ENCODE assay signal across 9 cellular contexts in the genomic region with DNA sequence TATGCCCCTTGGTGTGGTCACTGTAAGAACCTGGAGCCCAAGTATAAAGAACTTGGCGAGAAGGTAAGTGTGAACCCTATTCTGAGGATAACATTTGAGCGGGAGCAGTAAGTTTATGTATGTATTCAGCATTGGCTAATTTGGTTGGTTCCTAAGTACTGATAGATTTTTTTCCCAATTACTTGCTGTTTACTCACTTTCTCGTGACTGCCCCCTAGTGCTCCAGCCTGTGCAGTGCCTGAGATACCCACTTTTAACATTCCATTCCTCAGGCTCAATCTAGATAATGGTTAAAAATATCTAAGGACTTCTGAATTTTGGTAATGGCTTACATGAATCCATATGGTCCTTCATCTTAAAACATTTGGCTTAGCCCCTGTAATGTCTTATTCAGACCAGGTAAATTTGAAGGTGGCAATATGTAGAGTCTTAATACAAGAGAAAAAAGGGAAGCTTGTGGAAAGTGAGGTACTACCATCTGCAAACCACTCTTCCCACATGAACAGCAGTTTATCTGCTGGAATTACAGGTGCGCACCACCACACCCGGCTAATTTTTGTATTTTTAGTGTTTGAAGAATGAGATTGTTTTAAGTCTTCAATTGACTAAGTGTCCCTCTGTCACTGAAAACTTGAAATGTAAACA. TPM values are rescaled to one million over a fixed set of nuclear protein-coding genes. Genes with fewer than 3 reads are reported as not detected.
A peak's percentile ranks its signal among the peaks of the same experiment; 100 is the strongest.
DNase-seq lines count a peak whose midpoint lies in the region; ATAC-seq and TF ChIP-seq lines count a peak whose summit lies in the region.
"Had no signal": no experiment of that assay in that cellular context is flagged by ENCODE, and none has a peak within 500 bp of the region (broad histone marks: within the 10 kb centered on the region; RNA-seq: fewer than 3 reads in every experiment).

No MANE protein-coding gene starts in this region.

- peak; percentile 87 for TF ChIP-seq CTCF in HFF-Myc (IDR thresholded peaks at IDR 0.05; ENCODE audit: low read depth, low read length, missing control alignments)
- peak; percentile 99 for TF ChIP-seq CTCF in RWPE2 (IDR thresholded peaks at IDR 0.05; ENCODE audit: poor library complexity, severe bottlenecking)
- peak; percentile 95 for TF ChIP-seq CTCF in cardiac muscle cell (IDR thresholded peaks at IDR 0.05; ENCODE audit: low read depth, low read length)
- TF ChIP-seq CTCF in retinal pigment epithelial cell (conservative IDR thresholded peaks at IDR 0.05; ENCODE audit: low read depth, low read length), result peak; percentile 97

- H3K9me3 Mint-ChIP-seq in CD4-positive, alpha-beta memory T cell, result no peaks in the 10 kb centered on the region
- no peaks in the 10 kb centered on the region for H3K9me3 Mint-ChIP-seq in activated naive CD4-positive, alpha-beta T cell treated with anti-CD3 and anti-CD28 coated beads for 36 hours
- H3K9me3 Mint-ChIP-seq: IgD-negative memory B cell had no signal

- no peaks in the 10 kb centered on the region for H3K27me3 Mint-ChIP-seq in CD4-positive, alpha-beta memory T cell
- no peaks in the 10 kb centered on the region for H3K27me3 Mint-ChIP-seq in activated naive CD4-positive, alpha-beta T cell treated with anti-CD3 and anti-CD28 coated beads for 36 hours (ENCODE audit: low read depth)
- H3K27me3 Mint-ChIP-seq: IgD-negative memory B cell had no signal

- peak; percentile 50 to 59 (median 55) for DNase-seq in CD4-positive, alpha-beta memory T cell
- DNase-seq in HFF-Myc (ENCODE audit: extremely low read depth, low read depth) (peak; percentile 35), RWPE2 (ENCODE audit: low spot score) (no peak), cardiac muscle cell (ENCODE audit: low read depth in 1 of 2, low spot score in 1 of 2) (peak; percentile 69 to 77), retinal pigment epithelial cell (ENCODE audit: low read depth) (no peak), NCI-H187 (lab: John Stamatoyannopoulos, UW) (no peak)
- DNase-seq in activated naive CD4-positive, alpha-beta T cell treated with anti-CD3 and anti-CD28 coated beads for 36 hours, result peak; percentile 79

- H3K4me3 ChIP-seq in CD4-positive, alpha-beta memory T cell (ENCODE audit: low read length in 2 of 2), result no peak overlapping the region
- H3K4me3 ChIP-seq in HFF-Myc (replicated peaks; ENCODE audit: low read depth, low read length), result no peak overlapping the region
- no peak overlapping the region for H3K4me3 ChIP-seq in RWPE2 (ENCODE audit: severe bottlenecking)
- no peak overlapping the region for H3K4me3 ChIP-seq in cardiac muscle cell
- H3K4me3 ChIP-seq in retinal pigment epithelial cell (ENCODE audit: low read length), result no peak overlapping the region

- intact Hi-C loops in CD4-positive, alpha-beta memory T cell (cut with micrococcal nuclease), result loop anchor here (1.0 to 2.0 kb wide), 2 partner anchors 8 to 23 kb away; partner anchors contain the start of gene PDIA3
- intact Hi-C loops in activated naive CD4-positive, alpha-beta T cell treated with anti-CD3 and anti-CD28 coated beads for 36 hours (cut with micrococcal nuclease), result loop anchor here (1.0 to 2.0 kb wide), 2 partner anchors 8 to 17 kb away; no protein-coding TSS in a partner anchor

- POLR2A ChIA-PET in CD4-positive, alpha-beta memory T cell (lab: Charles Lee; ENCODE audit: partially characterized antibody), result interaction anchor here (0.9 to 1.7 kb wide), 3 partner anchors 14 to 31 kb away, joined by 3 to 9 read pairs (median 3); partner anchors contain the start of genes HYPK and SERINC4

- ATAC-seq in RWPE2 (ENCODE audit: low read depth) (peak; percentile 65), GM21737 (IDR thresholded peaks at IDR 0.05; ENCODE audit: unreplicated experiment) (no peak)

- no peaks in the 10 kb centered on the region for H3K27me3 ChIP-seq in CD4-positive, alpha-beta memory T cell (ENCODE audit: insufficient read depth, low read length)
- H3K27me3 ChIP-seq in RWPE2 (ENCODE audit: insufficient read depth, poor library complexity, severe bottlenecking) (no peaks in the 10 kb centered on the region), cardiac muscle cell (no peaks in the 10 kb centered on the region)

- CTCF ChIA-PET in CD4-positive, alpha-beta memory T cell (lab: Charles Lee; ENCODE audit: partially characterized antibody), result interaction anchor here (0.6 to 2.2 kb wide), 11 partner anchors 7 to 985 kb away, joined by 3 to 15 read pairs (median 5); partner anchors contain the start of genes ELL3, HYPK, SERF2 and SERINC4
- CTCF ChIA-PET in activated naive CD4-positive, alpha-beta T cell treated with anti-CD3 and anti-CD28 coated beads for 36 hours (lab: Charles Lee), result interaction anchor here (0.6 to 1.8 kb wide), 9 partner anchors 11 to 150 kb away, joined by 3 to 6 read pairs (median 3); partner anchors contain the start of gene MFAP1

- H3K4me1 Mint-ChIP-seq in CD4-positive, alpha-beta memory T cell, result peaks cover 0 to 7% (median 2%) of the 10 kb centered on the region in 4 donors
- H3K4me1 Mint-ChIP-seq in activated naive CD4-positive, alpha-beta T cell treated with anti-CD3 and anti-CD28 coated beads for 36 hours (ENCODE audit: low read depth), result no peaks in the 10 kb centered on the region

- no peak overlapping the region for H3K4me3 Mint-ChIP-seq in CD4-positive, alpha-beta memory T cell
- H3K4me3 Mint-ChIP-seq in activated naive CD4-positive, alpha-beta T cell treated with anti-CD3 and anti-CD28 coated beads for 36 hours, result no peak overlapping the region
- H3K4me3 Mint-ChIP-seq: IgD-negative memory B cell had no signal

- peaks cover 72% of the 10 kb centered on the region for H3K36me3 ChIP-seq in CD4-positive, alpha-beta memory T cell (ENCODE audit: insufficient read depth, low read length)
- H3K36me3 ChIP-seq in RWPE2 (ENCODE audit: low read depth), result peaks cover 92% of the 10 kb centered on the region
- peaks cover 80% of the 10 kb centered on the region for H3K36me3 ChIP-seq in cardiac muscle cell

- H3K27ac Mint-ChIP-seq in CD4-positive, alpha-beta memory T cell, result peak overlapping the region in 6 of 7 donors; percentile 6 to 79 (median 60)
- H3K27ac Mint-ChIP-seq in activated naive CD4-positive, alpha-beta T cell treated with anti-CD3 and anti-CD28 coated beads for 36 hours, result peak overlapping the region; percentile 59

- peaks cover 38 to 82% of the 10 kb centered on the region in 2 donors for H3K36me3 Mint-ChIP-seq in CD4-positive, alpha-beta memory T cell
- peaks cover 47% of the 10 kb centered on the region for H3K36me3 Mint-ChIP-seq in activated naive CD4-positive, alpha-beta T cell treated with anti-CD3 and anti-CD28 coated beads for 36 hours (ENCODE audit: low read depth)

- H3K4me1 ChIP-seq in CD4-positive, alpha-beta memory T cell (ENCODE audit: insufficient read depth, low read length), result no peaks in the 10 kb centered on the region
- H3K4me1 ChIP-seq in RWPE2 (ENCODE audit: insufficient read depth, poor library complexity, severe bottlenecking) (no peaks in the 10 kb centered on the region), cardiac muscle cell (ENCODE audit: low read depth) (peaks cover 6% of the 10 kb centered on the region)

- no peaks in the 10 kb centered on the region for H3K9me3 ChIP-seq in CD4-positive, alpha-beta memory T cell (ENCODE audit: control insufficient read depth in 1 of 2, low read length in 2 of 2)
- H3K9me3 ChIP-seq in RWPE2 (ENCODE audit: severe bottlenecking) (no peaks in the 10 kb centered on the region), cardiac muscle cell (ENCODE audit: low read depth) (no peaks in the 10 kb centered on the region)

- no peak overlapping the region for H3K27ac ChIP-seq in CD4-positive, alpha-beta memory T cell (ENCODE audit: low read depth, low read length)
- no peak overlapping the region for H3K27ac ChIP-seq in RWPE2 (ENCODE audit: poor library complexity, severe bottlenecking)
- H3K27ac ChIP-seq in cardiac muscle cell, result no peak overlapping the region

RNA-seq across cellular contexts. Expression of gene ELL3, which starts 7.1 kb away (rescaled TPM):
- 1 to 10 TPM; 1.3 to 1.8 TPM for total RNA-seq in CD4-positive, alpha-beta memory T cell
- polyA plus RNA-seq in CD4-positive, alpha-beta memory T cell, result 1 to 10 TPM; 1.1 to 2.6 TPM
- 1 to 10 TPM; 1.0 to 1.2 TPM for total RNA-seq in activated naive CD4-positive, alpha-beta T cell treated with anti-CD3 and anti-CD28 coated beads for 36 hours
- 2.6 and 4.3 TPM in 2 replicates for total RNA-seq in cardiac muscle cell
- 4.6 TPM in 1 of 2 replicates, not detected in the other for polyA plus RNA-seq in cardiac muscle cell

RNA-seq across cellular contexts. Expression of gene SERF2, which starts 22.4 kb away (rescaled TPM):
- total RNA-seq in CD4-positive, alpha-beta memory T cell, result 100 to 1,000 TPM; 564 to 596 TPM
- polyA plus RNA-seq in CD4-positive, alpha-beta memory T cell, result 1,000 to 10,000 TPM; 1,674 to 1,994 TPM
- 100 to 1,000 TPM; 781 to 808 TPM for total RNA-seq in activated naive CD4-positive, alpha-beta T cell treated with anti-CD3 and anti-CD28 coated beads for 36 hours
- 865 and 1,079 TPM in 2 replicates for total RNA-seq in cardiac muscle cell
- 1,545 and 1,638 TPM in 2 replicates for polyA plus RNA-seq in cardiac muscle cell

RNA-seq across cellular contexts. Expression of gene PDIA3, which starts 23.5 kb away (rescaled TPM):
- total RNA-seq in CD4-positive, alpha-beta memory T cell, result 100 to 1,000 TPM; 232 to 248 TPM
- polyA plus RNA-seq in CD4-positive, alpha-beta memory T cell, result 100 to 1,000 TPM; 391 to 411 TPM
- total RNA-seq in activated naive CD4-positive, alpha-beta T cell treated with anti-CD3 and anti-CD28 coated beads for 36 hours, result 100 to 1,000 TPM; 196 to 199 TPM
- total RNA-seq in cardiac muscle cell, result 97.9 and 155 TPM in 2 replicates
- polyA plus RNA-seq in cardiac muscle cell, result 532 and 932 TPM in 2 replicates

RNA-seq across cellular contexts. Expression of gene SERINC4, which starts 30.3 kb away (rescaled TPM):
- under 1 TPM in 1 of 2 experiments, not detected in 1; 0.25 TPM for total RNA-seq in CD4-positive, alpha-beta memory T cell
- polyA plus RNA-seq in CD4-positive, alpha-beta memory T cell, result 1 to 10 TPM in 1 of 2 donors, under 1 TPM in 1; 0.70 to 3.4 TPM
- total RNA-seq in activated naive CD4-positive, alpha-beta T cell treated with anti-CD3 and anti-CD28 coated beads for 36 hours, result under 1 TPM; 0.14 to 0.15 TPM
- total RNA-seq in cardiac muscle cell, result 0.21 and 0.71 TPM in 2 replicates
- polyA plus RNA-seq in cardiac muscle cell, result 0.35 and 0.44 TPM in 2 replicates

RNA-seq across cellular contexts. Expression of gene HYPK, which starts 30.7 kb away (rescaled TPM):
- 10 to 100 TPM; 23.6 to 24.6 TPM for total RNA-seq in CD4-positive, alpha-beta memory T cell
- 10 to 100 TPM; 10.2 to 15.2 TPM for polyA plus RNA-seq in CD4-positive, alpha-beta memory T cell
- 10 to 100 TPM; 19.6 to 21.1 TPM for total RNA-seq in activated naive CD4-positive, alpha-beta T cell treated with anti-CD3 and anti-CD28 coated beads for 36 hours
- total RNA-seq in cardiac muscle cell, result 17.2 TPM in 2 replicates
- 12.8 and 16.5 TPM in 2 replicates for polyA plus RNA-seq in cardiac muscle cell

Comparison
In these comparisons a context has a peak if more than half of its experiments do, and no peak if none do; other contexts are left out.
1. DNase-seq: peak in CD4-positive, alpha-beta memory T cell (5 of 5), HFF-Myc (single experiment), activated naive CD4-positive, alpha-beta T cell treated with anti-CD3 and anti-CD28 coated beads for 36 hours (single experiment) and cardiac muscle cell (2 of 2); none in RWPE2 (single experiment), retinal pigment epithelial cell (single experiment) and NCI-H187 (0 of 2).
2. Peak in every context shown above with its lines, with median percentiles within 50 percentile points of each other: CTCF ChIP-seq.